In genomic region chr13:39788097-39788496, GRCh38 we compare ENCODE assay signal across 1 cellular context.
TF ChIP-seq lines count a peak whose summit lies in the region.

No MANE protein-coding gene starts in this region.

TF ChIP-seq in A549, 52 proteins besides CTCF, POLR2A, EP300 and RAD21 (continued from another document):
- TF ChIP-seq USF2 (IDR thresholded peaks at IDR 0.05) (no peak), BHLHE40 (IDR thresholded peaks at IDR 0.05; ENCODE audit: low read depth, low read length) (no peak), CBX2 (IDR thresholded peaks at IDR 0.05; ENCODE audit: borderline replicate concordance, low read depth) (no peak)
